In the genomic region with DNA sequence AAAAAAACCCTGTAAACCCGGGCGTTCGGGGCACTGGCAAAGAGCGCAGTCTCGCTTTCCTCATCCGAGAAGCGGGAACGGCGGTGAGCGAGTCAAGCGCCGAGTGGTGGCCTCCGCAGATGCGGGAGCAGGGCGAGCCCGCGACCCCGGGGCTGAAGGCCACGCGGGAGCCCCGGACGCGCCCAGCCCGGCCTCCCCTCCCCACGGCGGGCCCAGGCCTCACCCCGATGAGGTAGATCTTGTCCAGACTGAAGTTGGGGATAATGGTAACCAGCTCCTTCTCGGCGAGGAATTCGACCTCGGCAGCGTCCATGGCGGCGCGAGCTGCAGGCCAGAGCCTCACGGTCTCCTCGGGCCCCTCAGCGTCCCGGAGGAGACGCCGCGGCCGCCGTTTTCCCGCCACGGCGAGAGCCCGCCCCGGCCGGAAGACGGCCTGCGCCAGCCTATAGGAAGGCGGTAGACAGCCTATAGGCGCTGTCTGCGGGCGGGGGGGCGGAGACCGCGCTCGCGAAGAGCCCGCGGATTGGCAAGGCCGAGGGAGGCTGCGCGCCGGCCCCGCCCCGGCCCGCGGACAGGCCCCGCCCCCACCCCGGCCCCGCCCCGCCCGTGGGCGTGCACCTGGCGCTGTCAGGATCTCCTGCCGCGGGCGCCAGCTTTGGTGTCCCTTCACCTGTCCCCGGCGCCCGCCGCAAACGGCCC, we compare ENCODE assay signal across 1 cellular context.
TF ChIP-seq lines count a peak whose summit lies in the region.

A gene (minus strand): TSS at position 369 of the 699 bp plus-strand sequence. CDS start 56 bp downstream, at position 313.

TF ChIP-seq in HepG2, 621 proteins besides CTCF, POLR2A, EP300 and RAD21 (continued from another document and continues in another):
- TF ChIP-seq, protein P1, sequence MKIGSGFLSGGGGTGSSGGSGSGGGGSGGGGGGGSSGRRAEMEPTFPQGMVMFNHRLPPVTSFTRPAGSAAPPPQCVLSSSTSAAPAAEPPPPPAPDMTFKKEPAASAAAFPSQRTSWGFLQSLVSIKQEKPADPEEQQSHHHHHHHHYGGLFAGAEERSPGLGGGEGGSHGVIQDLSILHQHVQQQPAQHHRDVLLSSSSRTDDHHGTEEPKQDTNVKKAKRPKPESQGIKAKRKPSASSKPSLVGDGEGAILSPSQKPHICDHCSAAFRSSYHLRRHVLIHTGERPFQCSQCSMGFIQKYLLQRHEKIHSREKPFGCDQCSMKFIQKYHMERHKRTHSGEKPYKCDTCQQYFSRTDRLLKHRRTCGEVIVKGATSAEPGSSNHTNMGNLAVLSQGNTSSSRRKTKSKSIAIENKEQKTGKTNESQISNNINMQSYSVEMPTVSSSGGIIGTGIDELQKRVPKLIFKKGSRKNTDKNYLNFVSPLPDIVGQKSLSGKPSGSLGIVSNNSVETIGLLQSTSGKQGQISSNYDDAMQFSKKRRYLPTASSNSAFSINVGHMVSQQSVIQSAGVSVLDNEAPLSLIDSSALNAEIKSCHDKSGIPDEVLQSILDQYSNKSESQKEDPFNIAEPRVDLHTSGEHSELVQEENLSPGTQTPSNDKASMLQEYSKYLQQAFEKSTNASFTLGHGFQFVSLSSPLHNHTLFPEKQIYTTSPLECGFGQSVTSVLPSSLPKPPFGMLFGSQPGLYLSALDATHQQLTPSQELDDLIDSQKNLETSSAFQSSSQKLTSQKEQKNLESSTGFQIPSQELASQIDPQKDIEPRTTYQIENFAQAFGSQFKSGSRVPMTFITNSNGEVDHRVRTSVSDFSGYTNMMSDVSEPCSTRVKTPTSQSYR (CRISPR knock-in tag; IDR thresholded peaks at IDR 0.05; ENCODE audit: borderline replicate concordance): no peak
- TF ChIP-seq, protein P2, sequence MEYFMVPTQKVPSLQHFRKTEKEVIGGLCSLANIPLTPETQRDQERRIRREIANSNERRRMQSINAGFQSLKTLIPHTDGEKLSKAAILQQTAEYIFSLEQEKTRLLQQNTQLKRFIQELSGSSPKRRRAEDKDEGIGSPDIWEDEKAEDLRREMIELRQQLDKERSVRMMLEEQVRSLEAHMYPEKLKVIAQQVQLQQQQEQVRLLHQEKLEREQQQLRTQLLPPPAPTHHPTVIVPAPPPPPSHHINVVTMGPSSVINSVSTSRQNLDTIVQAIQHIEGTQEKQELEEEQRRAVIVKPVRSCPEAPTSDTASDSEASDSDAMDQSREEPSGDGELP (IDR thresholded peaks at IDR 0.05; ENCODE audit: borderline replicate concordance, low read depth): peak; percentile 26; the same call in 1 of the 2 replicates
- TF ChIP-seq ZNF24 (IDR thresholded peaks at IDR 0.05) (no peak), ZSCAN21 (CRISPR knock-in tag; IDR thresholded peaks at IDR 0.05; ENCODE audit: borderline replicate concordance) (peak; percentile 73; the same call in 1 of the 2 replicates), TCF7 (IDR thresholded peaks at IDR 0.05; ENCODE audit: low read depth) (no peak), ZNF839 (CRISPR knock-in tag; IDR thresholded peaks at IDR 0.05; ENCODE audit: borderline replicate concordance) (peak; percentile 69; the same call in 1 of the 2 replicates), SNRNP70 (IDR thresholded peaks at IDR 0.05; ENCODE audit: low read depth, low read length) (no peak), ZNF549 (CRISPR knock-in tag; IDR thresholded peaks at IDR 0.05) (0 out of 2 replicates have a peak, but pooled peaks have one; percentile 40), ZNF460 (CRISPR knock-in tag; IDR thresholded peaks at IDR 0.05; ENCODE audit: borderline replicate concordance) (no peak), ZNF205 (CRISPR knock-in tag; IDR thresholded peaks at IDR 0.05) (no peak; the same call in 1 of the 2 replicates), KDM6A (CRISPR knock-in tag; IDR thresholded peaks at IDR 0.05; ENCODE audit: low read depth) (no peak), AGO1 (IDR thresholded peaks at IDR 0.05; ENCODE audit: low read depth, low read length, poor library complexity, severe bottlenecking) (peak; percentile 21), RNF2 (conservative IDR thresholded peaks at IDR 0.05; ENCODE audit: low read depth) (peak; percentile 93), RFXANK (CRISPR knock-in tag; IDR thresholded peaks at IDR 0.05) (no peak), ZNF337 (CRISPR knock-in tag; IDR thresholded peaks at IDR 0.05; ENCODE audit: borderline replicate concordance, low read depth) (no peak; the same call in 1 of the 2 replicates), HOXA7 (CRISPR knock-in tag; IDR thresholded peaks at IDR 0.05) (no peak), ELF4 (CRISPR knock-in tag; IDR thresholded peaks at IDR 0.05; ENCODE audit: borderline replicate concordance) (no peak), ZNF235 (CRISPR knock-in tag; IDR thresholded peaks at IDR 0.05; ENCODE audit: borderline replicate concordance) (peak; percentile 63; the same call in 1 of the 2 replicates), ERF (CRISPR knock-in tag; IDR thresholded peaks at IDR 0.05) (no peak), RBM39 (IDR thresholded peaks at IDR 0.05; ENCODE audit: low read depth, low read length, poor library complexity, severe bottlenecking) (peak; percentile 58), SP1 (IDR thresholded peaks at IDR 0.05) (no peak), SP1 (CRISPR knock-in tag; IDR thresholded peaks at IDR 0.05) (peak; percentile 98), BCL6 (CRISPR knock-in tag; IDR thresholded peaks at IDR 0.05) (no peak)
- TF ChIP-seq, protein P3, sequence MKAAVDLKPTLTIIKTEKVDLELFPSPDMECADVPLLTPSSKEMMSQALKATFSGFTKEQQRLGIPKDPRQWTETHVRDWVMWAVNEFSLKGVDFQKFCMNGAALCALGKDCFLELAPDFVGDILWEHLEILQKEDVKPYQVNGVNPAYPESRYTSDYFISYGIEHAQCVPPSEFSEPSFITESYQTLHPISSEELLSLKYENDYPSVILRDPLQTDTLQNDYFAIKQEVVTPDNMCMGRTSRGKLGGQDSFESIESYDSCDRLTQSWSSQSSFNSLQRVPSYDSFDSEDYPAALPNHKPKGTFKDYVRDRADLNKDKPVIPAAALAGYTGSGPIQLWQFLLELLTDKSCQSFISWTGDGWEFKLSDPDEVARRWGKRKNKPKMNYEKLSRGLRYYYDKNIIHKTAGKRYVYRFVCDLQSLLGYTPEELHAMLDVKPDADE (CRISPR knock-in tag; IDR thresholded peaks at IDR 0.05): 0 out of 2 replicates have a peak, but pooled peaks have one; percentile 51
- TF ChIP-seq, protein P4, sequence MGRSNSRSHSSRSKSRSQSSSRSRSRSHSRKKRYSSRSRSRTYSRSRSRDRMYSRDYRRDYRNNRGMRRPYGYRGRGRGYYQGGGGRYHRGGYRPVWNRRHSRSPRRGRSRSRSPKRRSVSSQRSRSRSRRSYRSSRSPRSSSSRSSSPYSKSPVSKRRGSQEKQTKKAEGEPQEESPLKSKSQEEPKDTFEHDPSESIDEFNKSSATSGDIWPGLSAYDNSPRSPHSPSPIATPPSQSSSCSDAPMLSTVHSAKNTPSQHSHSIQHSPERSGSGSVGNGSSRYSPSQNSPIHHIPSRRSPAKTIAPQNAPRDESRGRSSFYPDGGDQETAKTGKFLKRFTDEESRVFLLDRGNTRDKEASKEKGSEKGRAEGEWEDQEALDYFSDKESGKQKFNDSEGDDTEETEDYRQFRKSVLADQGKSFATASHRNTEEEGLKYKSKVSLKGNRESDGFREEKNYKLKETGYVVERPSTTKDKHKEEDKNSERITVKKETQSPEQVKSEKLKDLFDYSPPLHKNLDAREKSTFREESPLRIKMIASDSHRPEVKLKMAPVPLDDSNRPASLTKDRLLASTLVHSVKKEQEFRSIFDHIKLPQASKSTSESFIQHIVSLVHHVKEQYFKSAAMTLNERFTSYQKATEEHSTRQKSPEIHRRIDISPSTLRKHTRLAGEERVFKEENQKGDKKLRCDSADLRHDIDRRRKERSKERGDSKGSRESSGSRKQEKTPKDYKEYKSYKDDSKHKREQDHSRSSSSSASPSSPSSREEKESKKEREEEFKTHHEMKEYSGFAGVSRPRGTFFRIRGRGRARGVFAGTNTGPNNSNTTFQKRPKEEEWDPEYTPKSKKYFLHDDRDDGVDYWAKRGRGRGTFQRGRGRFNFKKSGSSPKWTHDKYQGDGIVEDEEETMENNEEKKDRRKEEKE (IDR thresholded peaks at IDR 0.05): no peak
- TF ChIP-seq, protein P5, sequence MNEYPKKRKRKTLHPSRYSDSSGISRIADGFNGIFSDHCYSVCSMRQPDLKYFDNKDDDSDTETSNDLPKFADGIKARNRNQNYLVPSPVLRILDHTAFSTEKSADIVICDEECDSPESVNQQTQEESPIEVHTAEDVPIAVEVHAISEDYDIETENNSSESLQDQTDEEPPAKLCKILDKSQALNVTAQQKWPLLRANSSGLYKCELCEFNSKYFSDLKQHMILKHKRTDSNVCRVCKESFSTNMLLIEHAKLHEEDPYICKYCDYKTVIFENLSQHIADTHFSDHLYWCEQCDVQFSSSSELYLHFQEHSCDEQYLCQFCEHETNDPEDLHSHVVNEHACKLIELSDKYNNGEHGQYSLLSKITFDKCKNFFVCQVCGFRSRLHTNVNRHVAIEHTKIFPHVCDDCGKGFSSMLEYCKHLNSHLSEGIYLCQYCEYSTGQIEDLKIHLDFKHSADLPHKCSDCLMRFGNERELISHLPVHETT (CRISPR knock-in tag; conservative IDR thresholded peaks at IDR 0.05): 0 out of 2 replicates have a peak, but pooled peaks have one; percentile 50
- TF ChIP-seq, protein P6, sequence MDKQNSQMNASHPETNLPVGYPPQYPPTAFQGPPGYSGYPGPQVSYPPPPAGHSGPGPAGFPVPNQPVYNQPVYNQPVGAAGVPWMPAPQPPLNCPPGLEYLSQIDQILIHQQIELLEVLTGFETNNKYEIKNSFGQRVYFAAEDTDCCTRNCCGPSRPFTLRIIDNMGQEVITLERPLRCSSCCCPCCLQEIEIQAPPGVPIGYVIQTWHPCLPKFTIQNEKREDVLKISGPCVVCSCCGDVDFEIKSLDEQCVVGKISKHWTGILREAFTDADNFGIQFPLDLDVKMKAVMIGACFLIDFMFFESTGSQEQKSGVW (CRISPR knock-in tag; IDR thresholded peaks at IDR 0.05; ENCODE audit: borderline replicate concordance): no peak
- TF ChIP-seq, protein P7, sequence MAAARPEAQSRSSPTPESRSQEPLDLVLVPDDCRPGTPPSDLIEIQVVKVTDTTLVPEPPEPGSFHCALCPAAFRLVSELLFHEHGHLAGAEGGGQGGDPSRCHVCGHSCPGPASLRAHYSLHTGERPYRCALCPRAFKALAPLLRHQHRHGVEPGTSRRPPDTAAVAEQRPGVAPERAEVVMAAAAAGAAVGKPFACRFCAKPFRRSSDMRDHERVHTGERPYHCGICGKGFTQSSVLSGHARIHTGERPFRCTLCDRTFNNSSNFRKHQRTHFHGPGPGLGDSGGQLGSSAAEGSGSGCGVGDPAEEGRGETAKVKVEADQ (CRISPR knock-in tag; IDR thresholded peaks at IDR 0.05; ENCODE audit: borderline replicate concordance): peak; percentile 58; the same call in 1 of the 2 replicates
- TF ChIP-seq, protein P8, sequence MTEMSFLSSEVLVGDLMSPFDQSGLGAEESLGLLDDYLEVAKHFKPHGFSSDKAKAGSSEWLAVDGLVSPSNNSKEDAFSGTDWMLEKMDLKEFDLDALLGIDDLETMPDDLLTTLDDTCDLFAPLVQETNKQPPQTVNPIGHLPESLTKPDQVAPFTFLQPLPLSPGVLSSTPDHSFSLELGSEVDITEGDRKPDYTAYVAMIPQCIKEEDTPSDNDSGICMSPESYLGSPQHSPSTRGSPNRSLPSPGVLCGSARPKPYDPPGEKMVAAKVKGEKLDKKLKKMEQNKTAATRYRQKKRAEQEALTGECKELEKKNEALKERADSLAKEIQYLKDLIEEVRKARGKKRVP (CRISPR knock-in tag; IDR thresholded peaks at IDR 0.05): no peak
- TF ChIP-seq, protein P9, sequence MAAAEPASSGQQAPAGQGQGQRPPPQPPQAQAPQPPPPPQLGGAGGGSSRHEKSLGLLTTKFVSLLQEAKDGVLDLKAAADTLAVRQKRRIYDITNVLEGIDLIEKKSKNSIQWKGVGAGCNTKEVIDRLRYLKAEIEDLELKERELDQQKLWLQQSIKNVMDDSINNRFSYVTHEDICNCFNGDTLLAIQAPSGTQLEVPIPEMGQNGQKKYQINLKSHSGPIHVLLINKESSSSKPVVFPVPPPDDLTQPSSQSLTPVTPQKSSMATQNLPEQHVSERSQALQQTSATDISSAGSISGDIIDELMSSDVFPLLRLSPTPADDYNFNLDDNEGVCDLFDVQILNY (CRISPR knock-in tag; conservative IDR thresholded peaks at IDR 0.05): peak; percentile 100
- TF ChIP-seq, protein P10, sequence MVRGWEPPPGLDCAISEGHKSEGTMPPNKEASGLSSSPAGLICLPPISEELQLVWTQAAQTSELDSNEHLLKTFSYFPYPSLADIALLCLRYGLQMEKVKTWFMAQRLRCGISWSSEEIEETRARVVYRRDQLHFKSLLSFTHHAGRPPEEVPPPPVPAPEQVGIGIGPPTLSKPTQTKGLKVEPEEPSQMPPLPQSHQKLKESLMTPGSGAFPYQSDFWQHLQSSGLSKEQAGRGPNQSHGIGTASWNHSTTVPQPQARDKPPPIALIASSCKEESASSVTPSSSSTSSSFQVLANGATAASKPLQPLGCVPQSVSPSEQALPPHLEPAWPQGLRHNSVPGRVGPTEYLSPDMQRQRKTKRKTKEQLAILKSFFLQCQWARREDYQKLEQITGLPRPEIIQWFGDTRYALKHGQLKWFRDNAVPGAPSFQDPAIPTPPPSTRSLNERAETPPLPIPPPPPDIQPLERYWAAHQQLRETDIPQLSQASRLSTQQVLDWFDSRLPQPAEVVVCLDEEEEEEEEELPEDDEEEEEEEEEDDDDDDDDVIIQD (CRISPR knock-in tag; IDR thresholded peaks at IDR 0.05; ENCODE audit: low read depth): no peak
- TF ChIP-seq, protein P11, sequence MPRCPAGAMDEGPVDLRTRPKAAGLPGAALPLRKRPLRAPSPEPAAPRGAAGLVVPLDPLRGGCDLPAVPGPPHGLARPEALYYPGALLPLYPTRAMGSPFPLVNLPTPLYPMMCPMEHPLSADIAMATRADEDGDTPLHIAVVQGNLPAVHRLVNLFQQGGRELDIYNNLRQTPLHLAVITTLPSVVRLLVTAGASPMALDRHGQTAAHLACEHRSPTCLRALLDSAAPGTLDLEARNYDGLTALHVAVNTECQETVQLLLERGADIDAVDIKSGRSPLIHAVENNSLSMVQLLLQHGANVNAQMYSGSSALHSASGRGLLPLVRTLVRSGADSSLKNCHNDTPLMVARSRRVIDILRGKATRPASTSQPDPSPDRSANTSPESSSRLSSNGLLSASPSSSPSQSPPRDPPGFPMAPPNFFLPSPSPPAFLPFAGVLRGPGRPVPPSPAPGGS (CRISPR knock-in tag; IDR thresholded peaks at IDR 0.05): peak; percentile 69; the same call in 1 of the 2 replicates
- TF ChIP-seq, protein P12, sequence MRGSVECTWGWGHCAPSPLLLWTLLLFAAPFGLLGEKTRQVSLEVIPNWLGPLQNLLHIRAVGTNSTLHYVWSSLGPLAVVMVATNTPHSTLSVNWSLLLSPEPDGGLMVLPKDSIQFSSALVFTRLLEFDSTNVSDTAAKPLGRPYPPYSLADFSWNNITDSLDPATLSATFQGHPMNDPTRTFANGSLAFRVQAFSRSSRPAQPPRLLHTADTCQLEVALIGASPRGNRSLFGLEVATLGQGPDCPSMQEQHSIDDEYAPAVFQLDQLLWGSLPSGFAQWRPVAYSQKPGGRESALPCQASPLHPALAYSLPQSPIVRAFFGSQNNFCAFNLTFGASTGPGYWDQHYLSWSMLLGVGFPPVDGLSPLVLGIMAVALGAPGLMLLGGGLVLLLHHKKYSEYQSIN (CRISPR knock-in tag; IDR thresholded peaks at IDR 0.05; ENCODE audit: borderline replicate concordance): no peak
- TF ChIP-seq, protein P13, sequence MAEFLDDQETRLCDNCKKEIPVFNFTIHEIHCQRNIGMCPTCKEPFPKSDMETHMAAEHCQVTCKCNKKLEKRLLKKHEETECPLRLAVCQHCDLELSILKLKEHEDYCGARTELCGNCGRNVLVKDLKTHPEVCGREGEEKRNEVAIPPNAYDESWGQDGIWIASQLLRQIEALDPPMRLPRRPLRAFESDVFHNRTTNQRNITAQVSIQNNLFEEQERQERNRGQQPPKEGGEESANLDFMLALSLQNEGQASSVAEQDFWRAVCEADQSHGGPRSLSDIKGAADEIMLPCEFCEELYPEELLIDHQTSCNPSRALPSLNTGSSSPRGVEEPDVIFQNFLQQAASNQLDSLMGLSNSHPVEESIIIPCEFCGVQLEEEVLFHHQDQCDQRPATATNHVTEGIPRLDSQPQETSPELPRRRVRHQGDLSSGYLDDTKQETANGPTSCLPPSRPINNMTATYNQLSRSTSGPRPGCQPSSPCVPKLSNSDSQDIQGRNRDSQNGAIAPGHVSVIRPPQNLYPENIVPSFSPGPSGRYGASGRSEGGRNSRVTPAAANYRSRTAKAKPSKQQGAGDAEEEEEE (CRISPR knock-in tag; IDR thresholded peaks at IDR 0.05; ENCODE audit: borderline replicate concordance): no peak
